Comparison of ENCODE assay signal across 16 cellular contexts in the genomic region with DNA sequence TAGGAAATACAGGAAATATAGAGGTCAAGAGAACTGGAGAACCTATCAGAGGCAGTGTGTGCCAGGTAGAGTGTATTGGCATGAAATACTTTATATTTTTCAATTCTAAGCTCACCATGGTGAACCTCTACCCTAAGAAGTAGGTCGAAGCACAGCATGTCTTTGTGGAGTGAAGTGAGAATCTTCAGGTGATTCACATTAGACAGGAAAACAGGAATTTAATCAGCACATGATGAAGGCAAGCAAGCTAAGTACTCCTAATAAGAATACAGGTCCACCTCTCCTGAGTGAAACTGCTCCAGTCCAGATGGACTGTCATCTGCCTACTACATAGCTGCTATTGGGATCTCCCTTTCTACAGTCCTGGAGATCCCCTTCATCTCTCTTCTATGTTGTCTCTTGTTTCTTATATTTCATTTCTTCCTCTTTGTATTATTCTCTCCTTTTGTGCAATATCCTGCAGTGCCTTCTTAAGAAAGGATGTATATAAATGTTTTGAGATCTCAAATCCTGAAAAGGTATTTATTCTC.
"Had no signal": no experiment of that assay in that cellular context is flagged by ENCODE, and none has a peak within 500 bp of the region (broad histone marks: within the 10 kb centered on the region; RNA-seq: fewer than 3 reads in every experiment).

No MANE protein-coding gene starts in this region.

- H3K4me1 ChIP-seq: gastrocnemius medialis, tibial artery had no signal

- H3K27me3 Mint-ChIP-seq: activated CD4-positive, alpha-beta T cell treated with anti-CD3 and anti-CD28 coated beads, Interleukin-2, amount 10 ng/mL, durations not matched to agents 7 days and 5 days; effector memory CD8-positive, alpha-beta T cell; stimulated activated naive B cell treated with anti-CD40 and anti-IgM and Interleukin-4, amounts not matched to agents 10 μg/mL and 1 μg/mL and 100 μg/mL, for 72 hours had no signal

- H3K27me3 ChIP-seq: gastrocnemius medialis, heart right ventricle, tibial artery had no signal

- H3K4me3 ChIP-seq: gastrocnemius medialis, heart right ventricle, lung, tibial artery had no signal

- H3K4me1 Mint-ChIP-seq: activated CD4-positive, alpha-beta T cell treated with anti-CD3 and anti-CD28 coated beads, Interleukin-2, amount 10 ng/mL, durations not matched to agents 7 days and 5 days had no signal

- ATAC-seq: effector memory CD8-positive, alpha-beta T cell; gastrocnemius medialis; heart right ventricle; stimulated activated naive B cell treated with anti-CD40 and anti-IgM and Interleukin-4, amounts not matched to agents 10 μg/mL and 1 μg/mL and 100 μg/mL, for 72 hours had no signal

- DNase-seq: activated CD4-positive, alpha-beta T cell treated with anti-CD3 and anti-CD28 coated beads, Interleukin-2, amount 10 ng/mL, durations not matched to agents 7 days and 5 days; activated CD8-positive, alpha-beta memory T cell treated with anti-CD3 and anti-CD28 coated beads, Interleukin-2, amount 50 U/mL, for 48 hours; activated naive CD4-positive, alpha-beta T cell treated with Interleukin-2 at 50 U/mL for 16 hours; anterior cingulate cortex; dermis blood vessel endothelial cell; effector memory CD8-positive, alpha-beta T cell; gastrocnemius medialis; heart right ventricle; nephron progenitor cell; occipital lobe; stimulated activated CD4-positive, alpha-beta T cell treated with anti-CD3 and anti-CD28 coated beads, Interleukin-15, amount 100 ng/mL, for 24 hours; stimulated activated CD4-positive, alpha-beta T cell treated with anti-CD3 and anti-CD28 coated beads, Interleukin-4, amount 100 ng/mL, for 1 hour; stimulated activated naive B cell treated with anti-CD40 and anti-IgM and Interleukin-4, amounts not matched to agents 10 μg/mL and 1 μg/mL and 100 μg/mL, for 72 hours; tibial artery had no signal

- H3K9me3 ChIP-seq: gastrocnemius medialis, heart right ventricle, tibial artery had no signal

- H3K4me3 Mint-ChIP-seq: activated CD4-positive, alpha-beta T cell treated with anti-CD3 and anti-CD28 coated beads, Interleukin-2, amount 10 ng/mL, durations not matched to agents 7 days and 5 days; effector memory CD8-positive, alpha-beta T cell; mesothelial cell of epicardium; nephron progenitor cell; stimulated activated naive B cell treated with anti-CD40 and anti-IgM and Interleukin-4, amounts not matched to agents 10 μg/mL and 1 μg/mL and 100 μg/mL, for 72 hours had no signal

- H3K27ac Mint-ChIP-seq: activated CD4-positive, alpha-beta T cell treated with anti-CD3 and anti-CD28 coated beads, Interleukin-2, amount 10 ng/mL, durations not matched to agents 7 days and 5 days; mesothelial cell of epicardium; nephron progenitor cell; stimulated activated naive B cell treated with anti-CD40 and anti-IgM and Interleukin-4, amounts not matched to agents 10 μg/mL and 1 μg/mL and 100 μg/mL, for 72 hours had no signal

- H3K9me3 Mint-ChIP-seq: activated CD4-positive, alpha-beta T cell treated with anti-CD3 and anti-CD28 coated beads, Interleukin-2, amount 10 ng/mL, durations not matched to agents 7 days and 5 days; effector memory CD8-positive, alpha-beta T cell; mesothelial cell of epicardium; nephron progenitor cell; stimulated activated naive B cell treated with anti-CD40 and anti-IgM and Interleukin-4, amounts not matched to agents 10 μg/mL and 1 μg/mL and 100 μg/mL, for 72 hours had no signal

- H3K27ac ChIP-seq: gastrocnemius medialis, heart right ventricle, tibial artery had no signal
